Comparison of ENCODE assay signal across 17 cellular contexts in genomic region chr11:20036625-20037335, GRCh38.
DNase-seq lines count a peak whose midpoint lies in the region; ATAC-seq and TF ChIP-seq lines count a peak whose summit lies in the region.
"Had no signal": no experiment of that assay in that cellular context is flagged by ENCODE, and none has a peak within 500 bp of the region (broad histone marks: within the 10 kb centered on the region; RNA-seq: fewer than 3 reads in every experiment).

No MANE protein-coding gene starts in this region.

- H3K9me3 Mint-ChIP-seq in glutamatergic neuron (ENCODE audit: unreplicated experiment): peaks cover 19% of the 10 kb centered on the region
- no peaks in the 10 kb centered on the region for H3K9me3 Mint-ChIP-seq in progenitor cell of endocrine pancreas (ENCODE audit: low read depth)
- H3K9me3 Mint-ChIP-seq: activated CD8-positive, alpha-beta T cell treated with anti-CD3 and anti-CD28 coated beads for 36 hours; activated T-helper 17 cell treated with anti-CD3 and anti-CD28 coated beads, Interleukin-2, amount 50 U/mL, for 72 hours; CD4-positive, alpha-beta T cell; naive thymus-derived CD4-positive, alpha-beta T cell had no signal

- TF ChIP-seq CTCF in glutamatergic neuron (IDR thresholded peaks at IDR 0.05; ENCODE audit: partially characterized antibody, unreplicated experiment) (no peak), progenitor cell of endocrine pancreas (IDR thresholded peaks at IDR 0.05; ENCODE audit: unreplicated experiment) (no peak)

- H3K27ac Mint-ChIP-seq in glutamatergic neuron (ENCODE audit: unreplicated experiment) (peak overlapping the region; percentile 69), progenitor cell of endocrine pancreas (peak overlapping the region; percentile 67)
- H3K27ac Mint-ChIP-seq: activated CD8-positive, alpha-beta T cell treated with anti-CD3 and anti-CD28 coated beads for 36 hours; activated T-helper 17 cell treated with anti-CD3 and anti-CD28 coated beads, Interleukin-2, amount 50 U/mL, for 72 hours; CD4-positive, alpha-beta T cell; naive thymus-derived CD4-positive, alpha-beta T cell had no signal

- H3K27me3 Mint-ChIP-seq in glutamatergic neuron (ENCODE audit: unreplicated experiment) (peaks cover 10% of the 10 kb centered on the region), progenitor cell of endocrine pancreas (no peaks in the 10 kb centered on the region)

- peaks cover 39% of the 10 kb centered on the region for H3K4me1 Mint-ChIP-seq in glutamatergic neuron (ENCODE audit: low read depth, unreplicated experiment)
- H3K4me1 Mint-ChIP-seq in progenitor cell of endocrine pancreas (ENCODE audit: low read depth): peaks cover 69% of the 10 kb centered on the region
- H3K4me1 Mint-ChIP-seq: activated T-helper 17 cell treated with anti-CD3 and anti-CD28 coated beads, Interleukin-2, amount 50 U/mL, for 72 hours; naive thymus-derived CD4-positive, alpha-beta T cell had no signal

- DNase-seq in NCI-H146 (lab: John Stamatoyannopoulos, UW) (peak; percentile 49), NCI-H146 treated with DMSO at 0.1 percent for 48 hours (lab: John Stamatoyannopoulos, UW; ENCODE audit: unreplicated experiment) (no peak), NCI-H69 (lab: John Stamatoyannopoulos, UW) (peak; percentile 82), glutamatergic neuron (no peak), progenitor cell of endocrine pancreas (ENCODE audit: low spot score, unreplicated experiment) (no peak), NK-92 (lab: John Stamatoyannopoulos, UW; ENCODE audit: unreplicated experiment) (no peak)
- DNase-seq: ACHN; activated CD8-positive, alpha-beta T cell treated with anti-CD3 and anti-CD28 coated beads for 36 hours; CD4-positive, alpha-beta T cell; central memory CD4-positive, alpha-beta T cell; left ventricle myocardium inferior; naive thymus-derived CD4-positive, alpha-beta T cell; OCI-M1; SW 1271 had no signal

- ATAC-seq in HG02798 (IDR thresholded peaks at IDR 0.05; ENCODE audit: poor library complexity, unreplicated experiment): no peak
- ATAC-seq in GM18907 (IDR thresholded peaks at IDR 0.05; ENCODE audit: unreplicated experiment): no peak
- ATAC-seq: activated CD8-positive, alpha-beta T cell treated with anti-CD3 and anti-CD28 coated beads for 36 hours; naive thymus-derived CD4-positive, alpha-beta T cell had no signal

- no peaks in the 10 kb centered on the region for H3K36me3 Mint-ChIP-seq in glutamatergic neuron (ENCODE audit: unreplicated experiment)
- peaks cover 28% of the 10 kb centered on the region for H3K36me3 Mint-ChIP-seq in progenitor cell of endocrine pancreas (ENCODE audit: insufficient read depth)
- H3K36me3 Mint-ChIP-seq: naive thymus-derived CD4-positive, alpha-beta T cell had no signal

- H3K4me3 Mint-ChIP-seq in glutamatergic neuron (ENCODE audit: unreplicated experiment) (peak overlapping the region; percentile 9), progenitor cell of endocrine pancreas (ENCODE audit: low read depth) (no peak overlapping the region)
- H3K4me3 Mint-ChIP-seq: activated CD8-positive, alpha-beta T cell treated with anti-CD3 and anti-CD28 coated beads for 36 hours; activated T-helper 17 cell treated with anti-CD3 and anti-CD28 coated beads, Interleukin-2, amount 50 U/mL, for 72 hours; CD4-positive, alpha-beta T cell; naive thymus-derived CD4-positive, alpha-beta T cell had no signal

Comparison
In these comparisons a context has a peak if more than half of its experiments do, and no peak if none do; other contexts are left out.
1. DNase-seq: peak in NCI-H146 (single experiment) and NCI-H69 (single experiment); none in NCI-H146 treated with DMSO at 0.1 percent for 48 hours (single experiment), glutamatergic neuron (single experiment), progenitor cell of endocrine pancreas (single experiment) and NK-92 (single experiment).